8 cellular contexts compared by ENCODE assay signal in the genomic region with DNA sequence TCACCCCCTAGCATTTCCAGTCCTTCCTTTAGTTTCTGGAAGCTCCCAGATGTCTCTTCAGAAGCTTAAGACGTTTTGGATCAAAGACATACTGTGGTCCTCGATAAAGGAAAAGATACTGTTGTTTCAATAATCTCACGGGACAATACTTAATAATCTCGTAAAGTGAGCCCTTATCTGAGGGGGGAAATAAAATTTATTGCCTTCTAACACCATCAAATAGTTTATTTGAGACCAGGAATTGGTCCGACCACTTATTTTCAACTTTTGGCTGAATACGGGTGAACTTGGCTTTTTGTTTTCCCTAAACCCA. TPM values are rescaled to one million over a fixed set of nuclear protein-coding genes. Genes with fewer than 3 reads are reported as not detected.
A peak's percentile ranks its signal among the peaks of the same experiment; 100 is the strongest.
DNase-seq lines count a peak whose midpoint lies in the region; ATAC-seq and TF ChIP-seq lines count a peak whose summit lies in the region.

No MANE protein-coding gene starts in this region.

- peaks cover 32% of the 10 kb centered on the region for H3K4me1 Mint-ChIP-seq in activated naive CD4-positive, alpha-beta T cell treated with anti-CD3 and anti-CD28 coated beads, Interleukin-2, amount 50 U/mL, for 24 hours

- peak overlapping the region; percentile 13 to 85 (median 58) for H3K27ac ChIP-seq in body of pancreas
- H3K27ac ChIP-seq in mesendoderm (ENCODE audit: low read depth, low read length) = peak overlapping the region; percentile 29
- H3K27ac ChIP-seq in upper lobe of right lung = peak overlapping the region; percentile 80

- TF ChIP-seq CTCF in body of pancreas (IDR thresholded peaks at IDR 0.05) = no peak
- TF ChIP-seq CTCF in upper lobe of right lung (IDR thresholded peaks at IDR 0.05) = no peak

- H3K9me3 ChIP-seq in body of pancreas = no peaks in the 10 kb centered on the region
- no peaks in the 10 kb centered on the region for H3K9me3 ChIP-seq in upper lobe of right lung

- H3K27ac Mint-ChIP-seq in activated naive CD4-positive, alpha-beta T cell treated with anti-CD3 and anti-CD28 coated beads, Interleukin-2, amount 50 U/mL, for 24 hours = peak overlapping the region; percentile 99

- intact Hi-C loops in body of pancreas (cut with DNase I) = no loop called here
- intact Hi-C loops in upper lobe of right lung (cut with DNase I) = no loop called here

- no peak for TF ChIP-seq POLR2A in body of pancreas (IDR thresholded peaks at IDR 0.05)

- no peak overlapping the region for H2BK15ac ChIP-seq in mesendoderm (replicated peaks; ENCODE audit: low read depth)

- H3K27me3 ChIP-seq in body of pancreas (no peaks in the 10 kb centered on the region), mesendoderm (ENCODE audit: insufficient read depth, low read length, poor library complexity) (no peaks in the 10 kb centered on the region), upper lobe of right lung (no peaks in the 10 kb centered on the region)

- H4K5ac ChIP-seq in mesendoderm (ENCODE audit: low read length) = peak overlapping the region; percentile 5

- no peak for DNase-seq in activated naive CD4-positive, alpha-beta T cell treated with anti-CD3 and anti-CD28 coated beads, Interleukin-2, amount 50 U/mL, for 16 hours
- DNase-seq in body of pancreas (no peak), mesendoderm (no peak), upper lobe of right lung (no peak), RKO (ENCODE audit: low spot score) (no peak), mesenteric fat pad (ENCODE audit: low spot score) (no peak)

- peaks cover 4% of the 10 kb centered on the region for H3K79me1 ChIP-seq in mesendoderm (ENCODE audit: low read length)

- H3K4me3 Mint-ChIP-seq in activated naive CD4-positive, alpha-beta T cell treated with anti-CD3 and anti-CD28 coated beads, Interleukin-2, amount 50 U/mL, for 24 hours = peak overlapping the region; percentile 99

- H3K4me2 ChIP-seq in mesendoderm (ENCODE audit: low read length) = peak overlapping the region; percentile 15

- no peaks in the 10 kb centered on the region for H3K9me3 Mint-ChIP-seq in activated naive CD4-positive, alpha-beta T cell treated with anti-CD3 and anti-CD28 coated beads, Interleukin-2, amount 50 U/mL, for 24 hours

- no peaks in the 10 kb centered on the region for H3K27me3 Mint-ChIP-seq in activated naive CD4-positive, alpha-beta T cell treated with anti-CD3 and anti-CD28 coated beads, Interleukin-2, amount 50 U/mL, for 24 hours

- H3K36me3 ChIP-seq in body of pancreas (replicated peaks in 1 of 2; ENCODE audit: insufficient read depth in 1 of 2, low read depth in 2 of 2) (no peaks in the 10 kb centered on the region), mesendoderm (ENCODE audit: control insufficient read depth, insufficient read depth, low read length) (no peaks in the 10 kb centered on the region), upper lobe of right lung (no peaks in the 10 kb centered on the region)

- peaks cover 33% of the 10 kb centered on the region for H3K79me2 ChIP-seq in mesendoderm (ENCODE audit: control insufficient read depth, insufficient read depth, low read length)

- H4K8ac ChIP-seq in mesendoderm (ENCODE audit: low read depth, low read length) = peak overlapping the region; percentile 0

- WGBS in body of pancreas, 2 donors = 12 to 17% methylated on average over 6 of the region's 6 CpGs
- no CpG with 5 or more reads among the region's 6 CpGs for WGBS in mesendoderm (ENCODE audit: extremely low coverage, insufficient coverage, low lambda C conversion rate)

- H3K36me3 Mint-ChIP-seq in activated naive CD4-positive, alpha-beta T cell treated with anti-CD3 and anti-CD28 coated beads, Interleukin-2, amount 50 U/mL, for 24 hours = peaks cover 5% of the 10 kb centered on the region

- H2BK120ac ChIP-seq in mesendoderm (ENCODE audit: low read depth, low read length) = no peak overlapping the region

- ATAC-seq in body of pancreas (no peak), upper lobe of right lung (no peak), GM19023 (IDR thresholded peaks at IDR 0.05; ENCODE audit: unreplicated experiment) (no peak)

- peak overlapping the region; percentile 33 for H3K18ac ChIP-seq in mesendoderm (ENCODE audit: low read length)

- H3K4ac ChIP-seq in mesendoderm (ENCODE audit: low read depth, low read length) = no peak overlapping the region

- H3K56ac ChIP-seq in mesendoderm (ENCODE audit: low read length) = peak overlapping the region; percentile 61

- H2AK5ac ChIP-seq in mesendoderm (ENCODE audit: low read length) = no peak overlapping the region

- H3K4me1 ChIP-seq in body of pancreas = peaks cover 13% of the 10 kb centered on the region
- H3K4me1 ChIP-seq in mesendoderm (ENCODE audit: control insufficient read depth, low read depth, low read length) = peaks cover 5% of the 10 kb centered on the region
- peaks cover 9% of the 10 kb centered on the region for H3K4me1 ChIP-seq in upper lobe of right lung

- H3K4me3 ChIP-seq in body of pancreas = peak overlapping the region; percentile 54 to 63
- H3K4me3 ChIP-seq in mesendoderm (ENCODE audit: low read length) = no peak overlapping the region
- H3K4me3 ChIP-seq in upper lobe of right lung = peak overlapping the region; percentile 79

- no peak overlapping the region for H2BK5ac ChIP-seq in mesendoderm (ENCODE audit: low read length)

- peak overlapping the region; percentile 64 for H3K9ac ChIP-seq in mesendoderm (ENCODE audit: low read length)

- H3K23ac ChIP-seq in mesendoderm (ENCODE audit: low read length) = no peak overlapping the region

RNA-seq across cellular contexts. Expression of a gene that starts 0.6 kb away (rescaled TPM):
- total RNA-seq in body of pancreas (1 to 10 TPM; 6.6 to 8.8 TPM), upper lobe of right lung (14.0 TPM), mesenteric fat pad (16.8 TPM)
- polyA plus RNA-seq in mesendoderm (2013, experiment 1 of 2) = 48.3 TPM
- 52.1 TPM for polyA plus RNA-seq in mesendoderm (2013, experiment 2 of 2)

Comparison
In these comparisons a context has a peak if more than half of its experiments do, and no peak if none do; other contexts are left out.
1. H3K27ac ChIP-seq: peak in every context shown above with its lines; median percentile 80 in upper lobe of right lung; 58 in body of pancreas; 29 in mesendoderm.